In the genomic region with DNA sequence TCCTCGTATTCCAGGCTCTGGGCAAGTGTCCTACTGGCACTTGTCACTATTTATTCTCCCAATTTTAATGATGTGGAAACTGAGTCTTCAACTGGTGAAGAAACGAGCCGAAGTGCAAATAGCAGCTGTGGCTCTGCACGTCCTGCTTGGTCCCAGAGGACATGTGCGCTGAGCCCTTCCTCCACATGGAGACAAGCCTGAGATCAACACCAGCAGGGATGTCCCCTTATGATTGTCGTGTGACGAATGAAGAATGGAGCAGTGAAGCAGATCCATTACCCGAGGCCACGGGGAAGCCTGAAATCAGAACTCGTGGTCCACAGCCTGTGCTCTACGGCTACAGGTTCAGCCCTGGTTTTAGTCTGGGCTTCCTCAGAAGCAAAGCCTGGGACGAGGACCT, we compare ENCODE assay signal across 18 cellular contexts.
DNase-seq lines count a peak whose midpoint lies in the region; ATAC-seq, FAIRE-seq and TF ChIP-seq lines count a peak whose summit lies in the region.
"Had no signal": no experiment of that assay in that cellular context is flagged by ENCODE, and none has a peak within 500 bp of the region (broad histone marks: within the 10 kb centered on the region; RNA-seq: fewer than 3 reads in every experiment).

No MANE protein-coding gene starts in this region.

- no peak overlapping the region for H4K91ac ChIP-seq in neuronal stem cell (ENCODE audit: low read depth, low read length, poor library complexity)

- H2BK120ac ChIP-seq in neuronal stem cell (ENCODE audit: low read depth, low read length) = no peak overlapping the region

- no peak overlapping the region for H3K4me2 ChIP-seq in neuronal stem cell (ENCODE audit: insufficient read depth, low read length, poor library complexity, severe bottlenecking)
- H3K4me2 ChIP-seq: GM23338 had no signal

- H3K23ac ChIP-seq in neuronal stem cell (ENCODE audit: low read depth, low read length, poor library complexity) = no peak overlapping the region

- H3K4me3 ChIP-seq in heart left ventricle = no peak overlapping the region
- H3K4me3 ChIP-seq in heart right ventricle = no peak overlapping the region
- H3K4me3 ChIP-seq in neuronal stem cell (ENCODE audit: low read length in 2 of 2) = no peak overlapping the region
- H3K4me3 ChIP-seq: GM23338 had no signal

- no peak overlapping the region for H2AFZ ChIP-seq in neuronal stem cell (ENCODE audit: low read length)
- H2AFZ ChIP-seq: GM23338 had no signal

- H3K27me3 ChIP-seq in heart left ventricle (peaks cover 0 to 6% (median 0%) of the 10 kb centered on the region in 9 donors), heart right ventricle (peaks cover 0 to 15% (median 0%) of the 10 kb centered on the region in 7 donors), neuronal stem cell (ENCODE audit: control insufficient read depth in 3 of 3, insufficient read depth in 3 of 3, low read depth in 1 of 3, low read length in 3 of 3) (peaks cover 0 to 3% (median 0%) of the 10 kb centered on the region in 3 experiments)

- no peak overlapping the region for H3K4ac ChIP-seq in neuronal stem cell (ENCODE audit: low read length)

- H3K79me1 ChIP-seq in neuronal stem cell (ENCODE audit: low read depth, low read length) = no peaks in the 10 kb centered on the region

- TF ChIP-seq CTCF in heart left ventricle (IDR thresholded peaks at IDR 0.05) = no peak
- no peak for TF ChIP-seq CTCF in heart right ventricle (IDR thresholded peaks at IDR 0.05)

- H2BK15ac ChIP-seq in neuronal stem cell (ENCODE audit: low read length) = no peak overlapping the region

- peak in 2 of 5 donors; percentile 32 to 64 for DNase-seq in heart left ventricle
- DNase-seq in cardiac septum (ENCODE audit: low spot score) = no peak
- DNase-seq in heart right ventricle = peak in 1 of 2 donors; percentile 24
- no peak for DNase-seq in neuronal stem cell (ENCODE audit: low spot score)
- no peak for DNase-seq in nucleus accumbens (lab: John Stamatoyannopoulos, UW)
- no peak for DNase-seq in GM12892 (ENCODE audit: insufficient read length)
- no peak for DNase-seq in NCI-H1417 treated with DMSO at 0.1 percent for 48 hours (lab: John Stamatoyannopoulos, UW)
- DNase-seq: Caco-2; CD4-positive, alpha-beta T cell; HCEC 1CT had no signal

- intact Hi-C loops in heart left ventricle (cut with DNase I) (no loop called here), cardiac septum (cut with DNase I) (no loop called here), heart right ventricle (cut with DNase I) (no loop called here)

- H2BK5ac ChIP-seq in neuronal stem cell (ENCODE audit: low read length) = no peak overlapping the region

- ATAC-seq in heart left ventricle = peak in 3 of 4 donors; percentile 44 to 49 (median 49)
- peak in 6 of 8 donors; percentile 33 to 76 (median 66) for ATAC-seq in heart right ventricle
- ATAC-seq: GM23338, HepG2 had no signal

- no peak overlapping the region for H3K9ac ChIP-seq in neuronal stem cell (ENCODE audit: low read depth, low read length, poor library complexity)

- no peaks in the 10 kb centered on the region for H3K36me3 ChIP-seq in heart left ventricle
- no peaks in the 10 kb centered on the region for H3K36me3 ChIP-seq in heart right ventricle
- H3K36me3 ChIP-seq in neuronal stem cell (replicated peaks in 1 of 2; ENCODE audit: control insufficient read depth in 2 of 2, insufficient read depth in 2 of 2, low read length in 2 of 2) = no peaks in the 10 kb centered on the region

- FAIRE-seq in GM12892 (lab: Jason Lieb, UNC) = no peak
- FAIRE-seq: D721Med, G401.6, GM12891, GM18507, H54, HepG2 had no signal

- H4K8ac ChIP-seq in neuronal stem cell (ENCODE audit: low read depth, low read length) = no peak overlapping the region

- H3K4me1 ChIP-seq in heart left ventricle (peaks cover 0 to 10% (median 0%) of the 10 kb centered on the region in 12 donors), heart right ventricle (peaks cover 0 to 9% (median 0%) of the 10 kb centered on the region in 9 donors), neuronal stem cell (ENCODE audit: control insufficient read depth in 2 of 2, insufficient read depth in 1 of 2, low read depth in 1 of 2, low read length in 2 of 2) (peaks cover 3 to 7% of the 10 kb centered on the region in 2 donors)
- H3K4me1 ChIP-seq: Caco-2 had no signal

- H3K14ac ChIP-seq in neuronal stem cell (ENCODE audit: low read length) = no peak overlapping the region

- peak overlapping the region; percentile 19 for H2BK12ac ChIP-seq in neuronal stem cell (ENCODE audit: low read length)

- no peak for TF ChIP-seq POLR2A in heart left ventricle (IDR thresholded peaks at IDR 0.05)
- TF ChIP-seq POLR2A in GM12892 (IDR thresholded peaks at IDR 0.05; ENCODE audit: low read depth, low read length) = no peak

- H3K27ac ChIP-seq in heart left ventricle = peak overlapping the region in 2 of 12 donors; percentile 12 to 34
- peak overlapping the region in 4 of 10 donors; percentile 3 to 53 (median 23) for H3K27ac ChIP-seq in heart right ventricle
- H3K27ac ChIP-seq in neuronal stem cell (replicated peaks; ENCODE audit: low read length) = no peak overlapping the region
- H3K27ac ChIP-seq: C4-2B had no signal

- 72 to 77% (median 74%) methylated on average over 12 of the region's 12 CpGs for WGBS in heart left ventricle, 4 donors
- WGBS in heart right ventricle, 2 donors = 71 to 76% methylated on average over 12 of the region's 12 CpGs
- no CpG with 5 or more reads among the region's 12 CpGs for WGBS in neuronal stem cell (ENCODE audit: extremely low coverage in 2 of 2, insufficient read length in 2 of 2, insufficient replicate concordance in 1 of 2), 2 donors

- H3K9me3 ChIP-seq in heart left ventricle = no peaks in the 10 kb centered on the region
- H3K9me3 ChIP-seq in heart right ventricle = no peaks in the 10 kb centered on the region
- H3K9me3 ChIP-seq in neuronal stem cell (replicated peaks in 1 of 2; ENCODE audit: control insufficient read depth in 2 of 2, insufficient read depth in 1 of 2, low read depth in 1 of 2, low read length in 2 of 2) = peaks cover 0 to 2% of the 10 kb centered on the region in 2 donors
- H3K9me3 ChIP-seq: Caco-2 had no signal

- H2AK5ac ChIP-seq in neuronal stem cell (ENCODE audit: low read depth, low read length) = peak overlapping the region; percentile 33

- no peak overlapping the region for H3K18ac ChIP-seq in neuronal stem cell (ENCODE audit: low read length)
